In genomic region chr17:3669085-3669347, GRCh38 we compare ENCODE assay signal across 9 cellular contexts. TPM values are rescaled to one million over a fixed set of nuclear protein-coding genes. Genes with fewer than 3 reads are reported as not detected.
DNase-seq lines count a peak whose midpoint lies in the region; ATAC-seq, FAIRE-seq and TF ChIP-seq lines count a peak whose summit lies in the region.
"Had no signal": no experiment of that assay in that cellular context is flagged by ENCODE, and none has a peak within 500 bp of the region (broad histone marks: within the 10 kb centered on the region; RNA-seq: fewer than 3 reads in every experiment).

No MANE protein-coding gene starts in this region.

- H3K9me3 Mint-ChIP-seq in activated T-cell treated with anti-CD3 and anti-CD28 coated beads, Interleukin-2, amount 50 U/mL, for 4 hours, result no peaks in the 10 kb centered on the region
- no peaks in the 10 kb centered on the region for H3K9me3 Mint-ChIP-seq in activated CD4-positive, alpha-beta memory T cell treated with anti-CD3 and anti-CD28 coated beads, Interleukin-2, amount 10 ng/mL, durations not matched to agents 7 days and 5 days
- no peaks in the 10 kb centered on the region for H3K9me3 Mint-ChIP-seq in immature natural killer cell

- no peaks in the 10 kb centered on the region for H3K27me3 Mint-ChIP-seq in activated T-cell treated with anti-CD3 and anti-CD28 coated beads, Interleukin-2, amount 50 U/mL, for 4 hours (ENCODE audit: low read depth)
- H3K27me3 Mint-ChIP-seq in activated CD4-positive, alpha-beta memory T cell treated with anti-CD3 and anti-CD28 coated beads, Interleukin-2, amount 10 ng/mL, durations not matched to agents 7 days and 5 days, result no peaks in the 10 kb centered on the region
- H3K27me3 Mint-ChIP-seq in immature natural killer cell (ENCODE audit: low read depth in 3 of 3), result peaks cover 2 to 4% (median 4%) of the 10 kb centered on the region in 3 donors

- no peaks in the 10 kb centered on the region for H3K36me3 Mint-ChIP-seq in activated T-cell treated with anti-CD3 and anti-CD28 coated beads, Interleukin-2, amount 50 U/mL, for 4 hours (ENCODE audit: insufficient read depth)
- H3K36me3 Mint-ChIP-seq in activated CD4-positive, alpha-beta memory T cell treated with anti-CD3 and anti-CD28 coated beads, Interleukin-2, amount 10 ng/mL, durations not matched to agents 7 days and 5 days (ENCODE audit: low read depth), result peaks cover 16% of the 10 kb centered on the region
- peaks cover 0 to 3% (median 0%) of the 10 kb centered on the region in 3 donors for H3K36me3 Mint-ChIP-seq in immature natural killer cell

- FAIRE-seq in GM12892 (lab: Jason Lieb, UNC), result no peak
- FAIRE-seq: colon had no signal

- ATAC-seq in activated T-cell treated with anti-CD3 and anti-CD28 coated beads, Interleukin-2, amount 50 U/mL, for 4 hours, result no peak

- H3K36me3 ChIP-seq in thyroid gland, result peaks cover 6 to 9% of the 10 kb centered on the region in 2 donors

- no peak for DNase-seq in activated T-cell treated with anti-CD3 and anti-CD28 coated beads, Interleukin-2, amount 50 U/mL, for 4 hours
- DNase-seq in activated T-cell treated with anti-CD3 and anti-CD28 coated beads, Interleukin-2, amount 50 U/mL, for 1 hour, result no peak
- no peak for DNase-seq in activated CD4-positive, alpha-beta memory T cell treated with anti-CD3 and anti-CD28 coated beads, Interleukin-2, amount 10 ng/mL, durations not matched to agents 7 days and 5 days
- no peak for DNase-seq in immature natural killer cell
- no peak for DNase-seq in thyroid gland
- DNase-seq in germinal center (ENCODE audit: low spot score), result no peak
- no peak for DNase-seq in T1000 (lab: John Stamatoyannopoulos, UW)
- DNase-seq in GM12892 (ENCODE audit: insufficient read length), result no peak

- H3K4me3 ChIP-seq in thyroid gland (replicated peaks in 1 of 3), result peak overlapping the region; percentile 80 to 99 (median 83)

- POLR2A ChIA-PET in activated CD4-positive, alpha-beta memory T cell treated with anti-CD3 and anti-CD28 coated beads, Interleukin-2, amount 10 ng/mL, durations not matched to agents 7 days and 5 days (lab: Charles Lee), result interaction anchor here (0.6 to 3.1 kb wide), 8 partner anchors 8 to 54 kb away, joined by 3 to 16 read pairs (median 4); partner anchors contain the start of genes CTNS, HASPIN, P2RX5 and SHPK

- peak overlapping the region; percentile 76 for H3K27ac Mint-ChIP-seq in activated CD4-positive, alpha-beta memory T cell treated with anti-CD3 and anti-CD28 coated beads, Interleukin-2, amount 10 ng/mL, durations not matched to agents 7 days and 5 days
- H3K27ac Mint-ChIP-seq in immature natural killer cell, result peak overlapping the region; percentile 82 to 90 (median 84)

- H3K4me1 ChIP-seq in thyroid gland, result peaks cover 14 to 25% of the 10 kb centered on the region in 2 donors

- no peaks in the 10 kb centered on the region for H3K27me3 ChIP-seq in thyroid gland

- 0% methylated on average over 17 to 21 of the region's 32 CpGs for WGBS in thyroid gland, 2 donors

- H3K4me3 Mint-ChIP-seq in activated T-cell treated with anti-CD3 and anti-CD28 coated beads, Interleukin-2, amount 50 U/mL, for 4 hours, result peak overlapping the region; percentile 94
- peak overlapping the region; percentile 96 for H3K4me3 Mint-ChIP-seq in activated CD4-positive, alpha-beta memory T cell treated with anti-CD3 and anti-CD28 coated beads, Interleukin-2, amount 10 ng/mL, durations not matched to agents 7 days and 5 days
- peak overlapping the region; percentile 89 to 93 (median 92) for H3K4me3 Mint-ChIP-seq in immature natural killer cell

- intact Hi-C loops in thyroid gland (cut with DNase I), result no loop called here

- TF ChIP-seq POLR2A in thyroid gland (IDR thresholded peaks at IDR 0.05) (no peak), GM12892 (IDR thresholded peaks at IDR 0.05; ENCODE audit: low read depth, low read length) (no peak)

- H3K9me3 ChIP-seq in thyroid gland, result no peaks in the 10 kb centered on the region

- no peak for TF ChIP-seq CTCF in thyroid gland (IDR thresholded peaks at IDR 0.05)

- CTCF ChIA-PET in activated CD4-positive, alpha-beta memory T cell treated with anti-CD3 and anti-CD28 coated beads, Interleukin-2, amount 10 ng/mL, durations not matched to agents 7 days and 5 days (lab: Charles Lee), result interaction anchor here (0.7 to 1.0 kb wide), 2 partner anchors 14 to 159 kb away, joined by 3 read pairs; no protein-coding TSS in a partner anchor

- H3K27ac ChIP-seq in thyroid gland, result peak overlapping the region; percentile 73 to 81 (median 74)

- peaks cover 19% of the 10 kb centered on the region for H3K4me1 Mint-ChIP-seq in activated T-cell treated with anti-CD3 and anti-CD28 coated beads, Interleukin-2, amount 50 U/mL, for 4 hours (ENCODE audit: low read depth)
- peaks cover 31% of the 10 kb centered on the region for H3K4me1 Mint-ChIP-seq in activated CD4-positive, alpha-beta memory T cell treated with anti-CD3 and anti-CD28 coated beads, Interleukin-2, amount 10 ng/mL, durations not matched to agents 7 days and 5 days
- peaks cover 21 to 24% of the 10 kb centered on the region in 2 donors for H3K4me1 Mint-ChIP-seq in immature natural killer cell

RNA-seq across cellular contexts. Expression of gene EMC6, which starts 0.4 kb away (rescaled TPM):
- total RNA-seq in activated T-cell treated with anti-CD3 and anti-CD28 coated beads, Interleukin-2, amount 50 U/mL, for 4 hours, result 10 to 100 TPM; 66.3 to 99.5 (median 98.0) TPM
- 10 to 100 TPM; 40.4 to 41.6 TPM for total RNA-seq in activated CD4-positive, alpha-beta memory T cell treated with anti-CD3 and anti-CD28 coated beads, Interleukin-2, amount 10 ng/mL, durations not matched to agents 7 days and 5 days
- 100 to 1,000 TPM; 104 to 137 (median 135) TPM for polyA plus RNA-seq in immature natural killer cell
- total RNA-seq in thyroid gland, result 10 to 100 TPM in 2 of 4 donors, 1 to 10 TPM in 2; 4.1 to 17.3 (median 11.5) TPM
- 37.1 TPM for polyA plus RNA-seq in GM12892 (2012; ENCODE audit: missing spikeins)

RNA-seq across cellular contexts. Expression of gene TAX1BP3, which starts 0.6 kb away (rescaled TPM):
- 10 to 100 TPM in 1 of 3 donors, 1 to 10 TPM in 2; 8.9 to 10.6 (median 9.2) TPM for total RNA-seq in activated T-cell treated with anti-CD3 and anti-CD28 coated beads, Interleukin-2, amount 50 U/mL, for 4 hours
- 10 to 100 TPM; 23.2 to 25.0 TPM for total RNA-seq in activated CD4-positive, alpha-beta memory T cell treated with anti-CD3 and anti-CD28 coated beads, Interleukin-2, amount 10 ng/mL, durations not matched to agents 7 days and 5 days
- polyA plus RNA-seq in immature natural killer cell, result 10 to 100 TPM; 36.1 to 49.2 (median 41.5) TPM
- 100 to 1,000 TPM in 2 of 4 donors, 10 to 100 TPM in 2; 62.9 to 151 (median 120) TPM for total RNA-seq in thyroid gland
- 12.0 TPM for polyA plus RNA-seq in GM12892 (2012; ENCODE audit: missing spikeins)

RNA-seq across cellular contexts. Expression of gene P2RX5, which starts 26.9 kb away (rescaled TPM):
- total RNA-seq in activated T-cell treated with anti-CD3 and anti-CD28 coated beads, Interleukin-2, amount 50 U/mL, for 4 hours, result 10 to 100 TPM; 29.5 to 53.5 (median 30.8) TPM
- total RNA-seq in activated CD4-positive, alpha-beta memory T cell treated with anti-CD3 and anti-CD28 coated beads, Interleukin-2, amount 10 ng/mL, durations not matched to agents 7 days and 5 days, result 10 to 100 TPM; 30.8 to 31.1 TPM
- 1 to 10 TPM; 5.9 to 8.9 (median 8.4) TPM for polyA plus RNA-seq in immature natural killer cell
- under 1 TPM in 1 of 4 donors, not detected in 3; 0.54 TPM for total RNA-seq in thyroid gland
- polyA plus RNA-seq in GM12892 (2012; ENCODE audit: missing spikeins), result 13.9 TPM

RNA-seq across cellular contexts. Expression of gene CTNS, which starts 32.5 kb away (rescaled TPM):
- 10 to 100 TPM; 19.4 to 34.4 (median 21.5) TPM for total RNA-seq in activated T-cell treated with anti-CD3 and anti-CD28 coated beads, Interleukin-2, amount 50 U/mL, for 4 hours
- 10 to 100 TPM; 24.5 to 26.5 TPM for total RNA-seq in activated CD4-positive, alpha-beta memory T cell treated with anti-CD3 and anti-CD28 coated beads, Interleukin-2, amount 10 ng/mL, durations not matched to agents 7 days and 5 days
- 10 to 100 TPM in 1 of 3 donors, 1 to 10 TPM in 2; 6.0 to 12.7 (median 7.2) TPM for polyA plus RNA-seq in immature natural killer cell
- 10 to 100 TPM; 21.4 to 36.6 (median 28.6) TPM for total RNA-seq in thyroid gland
- polyA plus RNA-seq in GM12892 (2012; ENCODE audit: missing spikeins), result 5.6 TPM

RNA-seq across cellular contexts. Expression of gene SHPK, which starts 33.0 kb away (rescaled TPM):
- total RNA-seq in activated T-cell treated with anti-CD3 and anti-CD28 coated beads, Interleukin-2, amount 50 U/mL, for 4 hours, result 10 to 100 TPM in 2 of 3 donors, 1 to 10 TPM in 1; 9.1 to 14.7 (median 10.8) TPM
- 10 to 100 TPM; 10.4 TPM for total RNA-seq in activated CD4-positive, alpha-beta memory T cell treated with anti-CD3 and anti-CD28 coated beads, Interleukin-2, amount 10 ng/mL, durations not matched to agents 7 days and 5 days
- polyA plus RNA-seq in immature natural killer cell, result 1 to 10 TPM; 2.6 to 8.1 (median 6.4) TPM
- 10 to 100 TPM; 16.1 to 18.4 (median 17.6) TPM for total RNA-seq in thyroid gland
- polyA plus RNA-seq in GM12892 (2012; ENCODE audit: missing spikeins), result 6.5 TPM

Comparison
In these comparisons a context has a peak if more than half of its experiments do, and no peak if none do; other contexts are left out.
1. RNA of gene P2RX5, which starts 26.9 kb away (total RNA-seq): 30.8 to 31.1 TPM in activated CD4-positive, alpha-beta memory T cell treated with anti-CD3 and anti-CD28 coated beads, Interleukin-2, amount 10 ng/mL, durations not matched to agents 7 days and 5 days and 29.5 to 53.5 TPM in activated T-cell treated with anti-CD3 and anti-CD28 coated beads, Interleukin-2, amount 50 U/mL, for 4 hours; 0.54 TPM in thyroid gland; every median in the first group is over 10 times any median in the second.
2. Peak in every context shown above with its lines, with median percentiles within 50 percentile points of each other: H3K4me3 Mint-ChIP-seq.